ENCODE assay signal across 8 cellular contexts in genomic region chr9:83707768-83708514, GRCh38. TPM values are rescaled to one million over a fixed set of nuclear protein-coding genes. Genes with fewer than 3 reads are reported as not detected.
DNase-seq lines count a peak whose midpoint lies in the region; ATAC-seq and FAIRE-seq lines count a peak whose summit lies in the region.

TSS of gene UBQLN1 (minus strand) at chr9:83707958. CDS start at chr9:83707679, 279 bp downstream.

- no peaks in the 10 kb centered on the region for H3K27me3 ChIP-seq in right cardiac atrium (ENCODE audit: control insufficient read depth, insufficient read depth)

- H3K9me3 ChIP-seq in right cardiac atrium (ENCODE audit: control insufficient read depth, low read length), result no peaks in the 10 kb centered on the region

- peak within 1 kb of the TSS; percentile 95 for H3K27ac ChIP-seq in right cardiac atrium (ENCODE audit: low read length)

- under 1% methylated on average over 67 of the region's 67 CpGs for WGBS in right cardiac atrium

- ATAC-seq in HG02973 (IDR thresholded peaks at IDR 0.05; ENCODE audit: unreplicated experiment), result peak; percentile 67
- ATAC-seq in right cardiac atrium, result peak; percentile 98

- intact Hi-C loops in T-helper 2 cell treated with Interferon-gamma antibody and Interleukin-4, amounts not matched to agents 100 ng/mL and 5 ng/mL, for 36 hours (cut with micrococcal nuclease), result loop anchor here (1.0 to 10.0 kb wide), 7 partner anchors 36 to 272 kb away; partner anchors contain the start of genes GKAP1, HNRNPK, IDNK and KIF27
- intact Hi-C loops in right cardiac atrium (cut with DNase I), result loop anchor here in 2 of 4 donors (5.0 to 10.0 kb wide), 2 partner anchors 83 to 269 kb away; partner anchors contain the start of gene IDNK (in 1 of the 2)

- peak within 1 kb of the TSS; percentile 65 for H3K4me3 ChIP-seq in right cardiac atrium (ENCODE audit: low read length)

- no peaks in the 10 kb centered on the region for H3K4me1 ChIP-seq in right cardiac atrium (ENCODE audit: control insufficient read depth, insufficient read depth, low read length)

- peak; percentile 98 for DNase-seq in GM18507 (ENCODE audit: extremely low spot score, insufficient read length, low read depth)
- DNase-seq in NCI-H1930 (lab: John Stamatoyannopoulos, UW), result peak; percentile 83 to 91
- peak; percentile 43 to 98 (median 89) for DNase-seq in anterior cingulate cortex (lab: John Stamatoyannopoulos, UW)
- DNase-seq in right cardiac atrium, result peak; percentile 96 to 98 (median 96)
- peak; percentile 80 for DNase-seq in pulmonary artery endothelial cell (ENCODE audit: low read depth, low spot score)
- DNase-seq in urothelium cell line (ENCODE audit: low spot score), result peak; percentile 96

- FAIRE-seq in GM18507 (lab: Jason Lieb, UNC) (peak; percentile 88), urothelium cell line (lab: Jason Lieb, UNC) (peak; percentile 95)

RNA-seq across cellular contexts. Expression of gene UBQLN1, which starts in this region (rescaled TPM):
- 119 and 126 TPM in 2 replicates for total RNA-seq in T-helper 2 cell treated with Interferon-gamma antibody and Interleukin-4, amounts not matched to agents 100 ng/mL and 5 ng/mL, for 36 hours
- total RNA-seq in right cardiac atrium (10 to 100 TPM; 81.3 to 88.8 (median 87.1) TPM), pulmonary artery endothelial cell (140 and 157 TPM in 2 replicates)
- 31.8 TPM for polyA plus RNA-seq in right cardiac atrium

Comparison
In these comparisons a context has a peak if more than half of its experiments do, and no peak if none do; other contexts are left out.
1. Peak in every context shown above with its lines: DNase-seq, ATAC-seq, H3K4me3 ChIP-seq and H3K27ac ChIP-seq.